Comparison of ENCODE assay signal across 16 cellular contexts in the genomic region with DNA sequence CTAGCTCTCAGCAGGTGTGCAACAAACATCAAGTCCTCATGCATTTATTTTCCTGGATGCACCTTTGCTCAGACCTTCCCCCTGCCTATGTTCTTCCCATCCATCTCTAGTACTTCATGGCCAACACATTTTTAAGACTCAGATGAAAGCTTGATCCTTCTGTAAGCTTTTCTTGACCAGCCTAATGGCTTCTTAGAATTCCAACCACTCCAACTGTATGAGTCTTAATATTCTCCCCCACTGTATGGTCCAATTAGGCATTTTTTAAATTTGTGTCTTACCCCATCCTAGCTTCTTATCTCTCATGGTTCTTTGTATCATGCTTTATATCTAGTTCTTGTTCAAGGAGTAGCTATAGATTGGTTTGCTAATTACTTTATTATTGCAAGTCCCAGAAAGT. TPM values are rescaled to one million over a fixed set of nuclear protein-coding genes. Genes with fewer than 3 reads are reported as not detected.
DNase-seq lines count a peak whose midpoint lies in the region; FAIRE-seq and TF ChIP-seq lines count a peak whose summit lies in the region.
"Had no signal": no experiment of that assay in that cellular context is flagged by ENCODE, and none has a peak within 500 bp of the region (broad histone marks: within the 10 kb centered on the region; RNA-seq: fewer than 3 reads in every experiment).

No MANE protein-coding gene starts in this region.

- H3K36me3 Mint-ChIP-seq in CD8-positive, alpha-beta memory T cell = no peaks in the 10 kb centered on the region
- H3K36me3 Mint-ChIP-seq: CD4-positive, CD25-positive, alpha-beta regulatory T cell had no signal

- FAIRE-seq in H1 (lab: Jason Lieb, UNC) (no peak), urothelium cell line (lab: Jason Lieb, UNC) (peak; percentile 50)
- FAIRE-seq: HepG2 had no signal

- TF ChIP-seq RAD21 in H1 (IDR thresholded peaks at IDR 0.05 in 1 of 2, conservative IDR thresholded peaks at IDR 0.05 in 1 of 2; ENCODE audit: low read depth in 2 of 2, low read length in 2 of 2) = no peak

- no peaks in the 10 kb centered on the region for H3K79me1 ChIP-seq in H1 (ENCODE audit: low read depth, low read length)

- TF ChIP-seq POLR2A in H1 (IDR thresholded peaks at IDR 0.05; ENCODE audit: control extremely low read depth in 1 of 2, low read depth in 2 of 2, low read length in 2 of 2) = no peak

- H3K4me1 Mint-ChIP-seq in CD8-positive, alpha-beta memory T cell = no peaks in the 10 kb centered on the region
- H3K4me1 Mint-ChIP-seq: CD4-positive, CD25-positive, alpha-beta regulatory T cell had no signal

- no peak overlapping the region for H4K8ac ChIP-seq in H1 (ENCODE audit: extremely low read depth, insufficient read depth, low read length)

- no peak overlapping the region for H3K56ac ChIP-seq in H1 (replicated peaks; ENCODE audit: insufficient read length, low read depth, low read length)

- H3K36me3 ChIP-seq in OCI-LY3 (replicated peaks; ENCODE audit: low read depth, low read length) (no peaks in the 10 kb centered on the region), H1 (ENCODE audit: control insufficient read depth in 2 of 4, insufficient read depth in 4 of 4, low read length in 3 of 4) (no peaks in the 10 kb centered on the region)
- H3K36me3 ChIP-seq in CD8-positive, alpha-beta memory T cell (ENCODE audit: insufficient read depth, low read length) = no peaks in the 10 kb centered on the region
- H3K36me3 ChIP-seq: BE2C had no signal

- H3K27ac ChIP-seq in OCI-LY3 (ENCODE audit: low read length) = no peak overlapping the region
- no peak overlapping the region for H3K27ac ChIP-seq in H1 (ENCODE audit: low read depth, low read length)
- no peak overlapping the region for H3K27ac ChIP-seq in CD8-positive, alpha-beta memory T cell (ENCODE audit: low read depth, low read length)

- H3K27me3 Mint-ChIP-seq in CD8-positive, alpha-beta memory T cell = peaks cover 0 to 3% of the 10 kb centered on the region in 2 donors
- H3K27me3 Mint-ChIP-seq: CD4-positive, CD25-positive, alpha-beta regulatory T cell had no signal

- H2BK120ac ChIP-seq in H1 (replicated peaks; ENCODE audit: low read depth, low read length) = no peak overlapping the region

- peaks cover 80% of the 10 kb centered on the region for H4K20me1 ChIP-seq in OCI-LY3 (ENCODE audit: insufficient read depth, low read length)
- no peaks in the 10 kb centered on the region for H4K20me1 ChIP-seq in H1 (replicated peaks in 1 of 2; ENCODE audit: control insufficient read depth in 1 of 2, insufficient read depth in 2 of 2, low read length in 2 of 2)

- no peak overlapping the region for H3K4me3 Mint-ChIP-seq in CD8-positive, alpha-beta memory T cell
- H3K4me3 Mint-ChIP-seq: CD4-positive, CD25-positive, alpha-beta regulatory T cell; H9 had no signal

- no peak overlapping the region for H2AK5ac ChIP-seq in H1 (ENCODE audit: low read depth, low read length)

- H4K91ac ChIP-seq in H1 (replicated peaks; ENCODE audit: insufficient read length, low read length) = no peak overlapping the region

- no peak overlapping the region for H3K14ac ChIP-seq in H1 (ENCODE audit: insufficient read length)

- DNase-seq in EH (ENCODE audit: low read depth) (peak; percentile 60), H1 (ENCODE audit: low read depth in 1 of 2, low spot score in 2 of 2) (no peak), urothelium cell line (ENCODE audit: low spot score) (no peak), NCI-H2196 (lab: John Stamatoyannopoulos, UW; ENCODE audit: unreplicated experiment) (no peak), NCI-H2196 treated with DMSO at 0.1 percent for 48 hours (lab: John Stamatoyannopoulos, UW; ENCODE audit: unreplicated experiment) (no peak)
- DNase-seq in CD8-positive, alpha-beta memory T cell = no peak
- DNase-seq: BE2C; C1 segment of cervical spinal cord; CD4-positive, CD25-positive, alpha-beta regulatory T cell; DMS153; DMS79; GF-D8; GOT3 had no signal

- H3K4ac ChIP-seq in H1 (replicated peaks; ENCODE audit: insufficient read length, low read depth, low read length) = no peak overlapping the region

- POLR2A ChIA-PET in H1 (lab: Charles Lee; ENCODE audit: partially characterized antibody) = no interaction called here
- POLR2A ChIA-PET in CD8-positive, alpha-beta memory T cell (lab: Charles Lee) = no interaction called here

- H2BK15ac ChIP-seq in H1 (ENCODE audit: low read length) = 0 out of 2 replicates have a peak overlapping the region, but pooled peaks have one; percentile 22

- H3K23ac ChIP-seq in H1 (ENCODE audit: insufficient read length) = no peak overlapping the region

- H3K4me3 ChIP-seq in OCI-LY3 (ENCODE audit: low read length) (peak overlapping the region; percentile 30; the same call in 1 of the 2 replicates), H1 (ENCODE audit: extremely low read depth in 1 of 4, insufficient read depth in 2 of 4, low read depth in 3 of 4, low read length in 4 of 4) (no peak overlapping the region)
- no peak overlapping the region for H3K4me3 ChIP-seq in CD8-positive, alpha-beta memory T cell (ENCODE audit: low read length)

- H3K4me2 ChIP-seq in OCI-LY3 (ENCODE audit: low read length) (peak overlapping the region; percentile 68), H1 (ENCODE audit: insufficient read depth in 1 of 2, low read depth in 2 of 2, low read length in 2 of 2) (no peak overlapping the region)

- no peak overlapping the region for H2BK5ac ChIP-seq in H1 (ENCODE audit: low read depth, low read length)

- H3K4me1 ChIP-seq in OCI-LY3 (ENCODE audit: low read length) (peaks cover 28% of the 10 kb centered on the region), H1 (replicated peaks in 1 of 4; ENCODE audit: control insufficient read depth in 3 of 4, insufficient read depth in 4 of 4, low read length in 3 of 4) (peaks cover 0 to 12% (median 6%) of the 10 kb centered on the region in 4 experiments; a peak in 5 of 7 replicates)
- no peaks in the 10 kb centered on the region for H3K4me1 ChIP-seq in CD8-positive, alpha-beta memory T cell (ENCODE audit: insufficient read depth, low read length)

- H3K27me3 ChIP-seq in OCI-LY3 (ENCODE audit: low read depth, low read length) (peaks cover 4% of the 10 kb centered on the region; the same call in 1 of the 2 replicates), H1 (replicated peaks in 1 of 4; ENCODE audit: control insufficient read depth in 3 of 4, extremely low read depth in 1 of 4, insufficient read depth in 3 of 4, low read length in 3 of 4) (no peaks in the 10 kb centered on the region)
- H3K27me3 ChIP-seq in CD8-positive, alpha-beta memory T cell (ENCODE audit: insufficient read depth, low read length, poor library complexity, severe bottlenecking) = no peaks in the 10 kb centered on the region
- H3K27me3 ChIP-seq: BE2C had no signal

- CTCF ChIA-PET in H1 (lab: Charles Lee; ENCODE audit: partially characterized antibody) = interaction anchor here (1.1 to 3.1 kb wide), 5 partner anchors 13 to 98 kb away, joined by 4 to 16 read pairs (median 5); a partner anchor contains a TSS
- CTCF ChIA-PET in CD8-positive, alpha-beta memory T cell (lab: Charles Lee) = no interaction called here

- no peak overlapping the region for H3K9ac ChIP-seq in OCI-LY3 (ENCODE audit: low read length)
- no peak overlapping the region for H3K9ac ChIP-seq in H1 (replicated peaks in 1 of 4; ENCODE audit: extremely low read depth in 1 of 4, low read depth in 3 of 4, low read length in 3 of 4)

- no peak for TF ChIP-seq EP300 in H1 (IDR thresholded peaks at IDR 0.05; ENCODE audit: borderline replicate concordance in 1 of 2, low read depth in 2 of 2, low read length in 2 of 2)

- no peaks in the 10 kb centered on the region for H3K9me3 ChIP-seq in OCI-LY3 (ENCODE audit: insufficient read depth, low read length)
- H3K9me3 ChIP-seq in H1 (ENCODE audit: insufficient read depth in 2 of 2, low read depth in 1 of 2, low read length in 1 of 2) = no peaks in the 10 kb centered on the region
- H3K9me3 ChIP-seq in CD8-positive, alpha-beta memory T cell (ENCODE audit: low read length) = no peaks in the 10 kb centered on the region
- H3K9me3 ChIP-seq: BE2C had no signal

- H2BK20ac ChIP-seq in H1 (ENCODE audit: low read length) = no peak overlapping the region

- H4K5ac ChIP-seq in H1 (ENCODE audit: insufficient read length, low read depth, low read length) = no peak overlapping the region

- H2BK12ac ChIP-seq in H1 (ENCODE audit: low read depth, low read length) = no peak overlapping the region

- no peaks in the 10 kb centered on the region for H3K23me2 ChIP-seq in H1 (ENCODE audit: low read depth, low read length)

- H2AFZ ChIP-seq in OCI-LY3 (ENCODE audit: low read depth, low read length) = no peak overlapping the region
- H2AFZ ChIP-seq in H1 (ENCODE audit: low read length) = no peak overlapping the region

- H3K9me3 Mint-ChIP-seq in CD8-positive, alpha-beta memory T cell = peaks cover 0 to 11% (median 0%) of the 10 kb centered on the region in 5 donors
- H3K9me3 Mint-ChIP-seq: H9 had no signal

- no peak overlapping the region for H3K18ac ChIP-seq in H1 (ENCODE audit: extremely low read depth, low read length)

- H3K79me2 ChIP-seq in OCI-LY3 (ENCODE audit: low read length) (peaks cover 28% of the 10 kb centered on the region), H1 (ENCODE audit: control insufficient read depth in 1 of 2, insufficient read depth in 2 of 2, low read length in 2 of 2) (no peaks in the 10 kb centered on the region)

- TF ChIP-seq CTCF in OCI-LY3 (IDR thresholded peaks at IDR 0.05; ENCODE audit: low read depth, low read length) (no peak), H1 (IDR thresholded peaks at IDR 0.05; ENCODE audit: control extremely low read depth in 1 of 3, insufficient read depth in 1 of 3, low read depth in 1 of 3, low read length in 3 of 3) (no peak)

- H3K27ac Mint-ChIP-seq in CD8-positive, alpha-beta memory T cell = no peak overlapping the region
- H3K27ac Mint-ChIP-seq: CD4-positive, CD25-positive, alpha-beta regulatory T cell; H9 had no signal

TF ChIP-seq in H1, 55 proteins besides CTCF, POLR2A, EP300 and RAD21 (continues in another document):
- TF ChIP-seq KDM5A (IDR thresholded peaks at IDR 0.05; ENCODE audit: low read length) (no peak), MAFK (IDR thresholded peaks at IDR 0.05; ENCODE audit: low read depth, low read length) (no peak), TAF1 (IDR thresholded peaks at IDR 0.05; ENCODE audit: low read depth, low read length) (no peak)
- TF ChIP-seq, protein P1, sequence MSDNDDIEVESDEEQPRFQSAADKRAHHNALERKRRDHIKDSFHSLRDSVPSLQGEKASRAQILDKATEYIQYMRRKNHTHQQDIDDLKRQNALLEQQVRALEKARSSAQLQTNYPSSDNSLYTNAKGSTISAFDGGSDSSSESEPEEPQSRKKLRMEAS (IDR thresholded peaks at IDR 0.05) = no peak

RNA-seq across cellular contexts. Expression of a gene that starts 44.8 kb away (rescaled TPM):
- total RNA-seq in H1 (2021; fragmentation: NEBNext Ultra II Directional; extraction: Animal tissue kit (Norgen Biotek cat#: 25700)) = 7.2 and 8.8 TPM in 2 replicates
- 3.5 and 5.8 TPM in 2 replicates for polyA plus RNA-seq in H1 (2011; rRNA removed)
- polyA plus RNA-seq in H1 (2011; cell fraction: cytosol; rRNA removed) = 2.5 TPM
- polyA plus RNA-seq in H1 (2011; cell fraction: nucleus; rRNA removed) = 9.5 TPM
- polyA plus RNA-seq in H1 (2012, experiment 1 of 2) = 1.8 to 3.9 TPM (median 2.8 TPM) in 4 replicates
- 0.24 TPM for polyA plus RNA-seq in H1 (2012, experiment 2 of 2)
- polyA plus RNA-seq in H1 (2013, experiment 1 of 2) = 2.4 TPM
- polyA plus RNA-seq in H1 (2013, experiment 2 of 2) = 1.9 TPM
- 6.4 and 11.1 TPM in 2 replicates for polyA minus RNA-seq in H1 (2011; rRNA and poly(A)+ RNA removed)
- 7.5 TPM for polyA minus RNA-seq in H1 (2011; cell fraction: cytosol; rRNA and poly(A)+ RNA removed)
- 37.7 TPM for polyA minus RNA-seq in H1 (2011; cell fraction: nucleus; rRNA and poly(A)+ RNA removed)
- not detected for total RNA-seq in CD8-positive, alpha-beta memory T cell
- not detected for polyA plus RNA-seq in CD8-positive, alpha-beta memory T cell
- total RNA-seq: CD4-positive, CD25-positive, alpha-beta regulatory T cell; HepG2 had no signal
- polyA plus RNA-seq: HepG2 had no signal
